13 cellular contexts compared by ENCODE assay signal in the genomic region with DNA sequence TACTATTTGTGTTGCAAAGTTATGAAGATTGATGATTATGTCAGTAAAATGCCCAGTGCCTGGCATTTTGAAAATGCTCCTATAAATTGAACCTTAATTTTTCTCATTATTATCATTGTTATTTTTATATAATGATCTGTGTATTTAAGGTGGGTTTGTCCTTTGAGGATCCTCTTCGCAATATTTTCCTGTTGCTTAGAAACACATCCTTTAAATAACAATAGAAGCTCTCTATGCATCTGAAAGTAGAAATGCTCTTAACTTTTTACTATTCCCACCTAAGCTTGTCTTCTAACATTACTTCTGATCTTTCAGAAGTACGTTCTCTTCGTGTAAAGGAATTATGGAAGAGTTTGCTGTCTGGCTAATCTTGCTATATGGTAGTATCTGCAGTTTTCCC.
DNase-seq lines count a peak whose midpoint lies in the region; ATAC-seq and TF ChIP-seq lines count a peak whose summit lies in the region.
"Had no signal": no experiment of that assay in that cellular context is flagged by ENCODE, and none has a peak within 500 bp of the region (broad histone marks: within the 10 kb centered on the region; RNA-seq: fewer than 3 reads in every experiment).

No MANE protein-coding gene starts in this region.

- H4K20me1 ChIP-seq in GM23338 (replicated peaks; ENCODE audit: insufficient read depth), result no peaks in the 10 kb centered on the region
- H4K20me1 ChIP-seq: BLaER1 treated with 17β-estradiol and CSF1 and Interleukin-3, amounts not matched to agents 10 nM and 100 nM had no signal

- H3K27ac ChIP-seq in GM23338 (ENCODE audit: low read depth) (peak overlapping the region; percentile 23; the same call in 1 of the 2 replicates), HUES6 (ENCODE audit: low read depth, low read length) (peak overlapping the region; percentile 73; the same call in 1 of the 2 replicates), iPS-18a (ENCODE audit: low read length) (peak overlapping the region; percentile 52), psoas muscle (no peak overlapping the region), mesenchymal stem cell (ENCODE audit: low read length, poor library complexity, severe bottlenecking) (no peak overlapping the region)
- H3K27ac ChIP-seq: BLaER1 treated with 17β-estradiol and CSF1 and Interleukin-3, amounts not matched to agents 10 nM and 100 nM had no signal

- H2BK15ac ChIP-seq in mesenchymal stem cell (ENCODE audit: low read depth, poor library complexity, severe bottlenecking), result no peak overlapping the region

- 74 to 79% (median 76%) methylated on average over 3 of the region's 3 CpGs for WGBS in psoas muscle, 3 donors
- WGBS in mesenchymal stem cell, result 100% methylated on average over 2 of the region's 3 CpGs

- H2BK120ac ChIP-seq in mesenchymal stem cell (ENCODE audit: low read depth, low read length), result no peak overlapping the region

- 0 out of 2 replicates have a peak, but pooled peaks cover 3% of the 10 kb centered on the region for H3K79me2 ChIP-seq in GM23338 (replicated peaks; ENCODE audit: insufficient read depth)

- peaks cover 28% of the 10 kb centered on the region for H3K36me3 Mint-ChIP-seq in GM23338 (ENCODE audit: low read depth)
- H3K36me3 Mint-ChIP-seq: CD4-positive, CD25-positive, alpha-beta regulatory T cell had no signal

- H2BK5ac ChIP-seq in mesenchymal stem cell (ENCODE audit: low read depth, low read length, poor library complexity, severe bottlenecking), result no peak overlapping the region

- H2AK5ac ChIP-seq in mesenchymal stem cell (ENCODE audit: low read length, severe bottlenecking), result no peak overlapping the region

- H3K36me3 ChIP-seq in GM23338 (ENCODE audit: insufficient read depth), result no peaks in the 10 kb centered on the region
- no peaks in the 10 kb centered on the region for H3K36me3 ChIP-seq in HUES6 (ENCODE audit: control insufficient read depth, insufficient read depth, low read length)
- no peaks in the 10 kb centered on the region for H3K36me3 ChIP-seq in iPS-18a (ENCODE audit: control insufficient read depth, low read depth, low read length)
- no peaks in the 10 kb centered on the region for H3K36me3 ChIP-seq in psoas muscle (ENCODE audit: insufficient read depth in 1 of 2, low read depth in 1 of 2)
- no peaks in the 10 kb centered on the region for H3K36me3 ChIP-seq in mesenchymal stem cell (ENCODE audit: control insufficient read depth in 1 of 2, insufficient read depth in 2 of 2, low read depth in 1 of 2, low read length in 2 of 2)
- H3K36me3 ChIP-seq: BLaER1 treated with 17β-estradiol and CSF1 and Interleukin-3, amounts not matched to agents 10 nM and 100 nM had no signal

- no peaks in the 10 kb centered on the region for H3K9me2 ChIP-seq in GM23338 (ENCODE audit: insufficient read depth)

- no peak; the same call in 2 of the 3 replicates for ATAC-seq in GM23338
- no peak for ATAC-seq in psoas muscle
- no peak for ATAC-seq in HG03439 (IDR thresholded peaks at IDR 0.05; ENCODE audit: unreplicated experiment)

- TF ChIP-seq CTCF in GM23338 (conservative IDR thresholded peaks at IDR 0.05; ENCODE audit: low read depth in 2 of 2) (no peak), psoas muscle (IDR thresholded peaks at IDR 0.05) (no peak)

- H3K9ac ChIP-seq in HUES6 (ENCODE audit: low read length) (no peak overlapping the region), iPS-18a (ENCODE audit: low read length) (peak overlapping the region; percentile 45), mesenchymal stem cell (ENCODE audit: low read length) (no peak overlapping the region)
- H3K9ac ChIP-seq: BLaER1 treated with 17β-estradiol and CSF1 and Interleukin-3, amounts not matched to agents 10 nM and 100 nM had no signal

- no peaks in the 10 kb centered on the region for H3F3A ChIP-seq in GM23338 (replicated peaks; ENCODE audit: low read depth)

- H3K79me1 ChIP-seq in mesenchymal stem cell (replicated peaks; ENCODE audit: low read length, poor library complexity, severe bottlenecking), result no peaks in the 10 kb centered on the region

- no peak overlapping the region for H3K4ac ChIP-seq in mesenchymal stem cell (ENCODE audit: low read depth in 1 of 2, low read length in 2 of 2)

- peaks cover 24% of the 10 kb centered on the region for H3K9me3 Mint-ChIP-seq in GM23338

- peaks cover 17% of the 10 kb centered on the region for H3K4me1 Mint-ChIP-seq in GM23338
- H3K4me1 Mint-ChIP-seq: CD4-positive, CD25-positive, alpha-beta regulatory T cell had no signal

- H3K4me3 Mint-ChIP-seq in GM23338, result 0 out of 3 replicates have a peak overlapping the region, but pooled peaks have one; percentile 8
- H3K4me3 Mint-ChIP-seq: CD4-positive, CD25-positive, alpha-beta regulatory T cell had no signal

- no peak overlapping the region for H3K23ac ChIP-seq in mesenchymal stem cell (ENCODE audit: low read length in 2 of 2)

- H3K4me3 ChIP-seq in GM23338 (peak overlapping the region; percentile 16; the same call in 1 of the 2 replicates), HUES6 (ENCODE audit: low read depth, low read length) (no peak overlapping the region), iPS-18a (ENCODE audit: low read length) (no peak overlapping the region), psoas muscle (no peak overlapping the region), mesenchymal stem cell (ENCODE audit: insufficient read depth in 1 of 2, low read depth in 1 of 2, low read length in 2 of 2) (no peak overlapping the region)
- H3K4me3 ChIP-seq: BLaER1 treated with 17β-estradiol and CSF1 and Interleukin-3, amounts not matched to agents 10 nM and 100 nM had no signal

- no peak overlapping the region for H3K18ac ChIP-seq in mesenchymal stem cell (ENCODE audit: low read depth in 1 of 2, low read length in 2 of 2)

- no peak overlapping the region for H2AFZ ChIP-seq in GM23338
- H2AFZ ChIP-seq in mesenchymal stem cell (ENCODE audit: low read depth, low read length), result no peak overlapping the region

- no peaks in the 10 kb centered on the region for H3K9me3 ChIP-seq in HUES6 (ENCODE audit: control insufficient read depth, insufficient read depth, low read depth, low read length)
- H3K9me3 ChIP-seq in iPS-18a (ENCODE audit: control insufficient read depth, low read depth, low read length), result no peaks in the 10 kb centered on the region
- no peaks in the 10 kb centered on the region for H3K9me3 ChIP-seq in psoas muscle
- no peaks in the 10 kb centered on the region for H3K9me3 ChIP-seq in mesenchymal stem cell (ENCODE audit: control insufficient read depth, low read length)

- no peak overlapping the region; the same call in 1 of the 2 replicates for H3K27ac Mint-ChIP-seq in GM23338
- H3K27ac Mint-ChIP-seq: CD4-positive, CD25-positive, alpha-beta regulatory T cell had no signal

- H3K4me2 ChIP-seq in GM23338 (peak overlapping the region; percentile 37), mesenchymal stem cell (ENCODE audit: low read length, poor library complexity, severe bottlenecking) (no peak overlapping the region)
- H3K4me2 ChIP-seq: BLaER1 treated with 17β-estradiol and CSF1 and Interleukin-3, amounts not matched to agents 10 nM and 100 nM had no signal

- H4K91ac ChIP-seq in mesenchymal stem cell (ENCODE audit: low read length), result no peak overlapping the region

- H3K27me3 ChIP-seq in GM23338 (ENCODE audit: insufficient read depth), result no peaks in the 10 kb centered on the region
- H3K27me3 ChIP-seq in HUES6 (ENCODE audit: control insufficient read depth, insufficient read depth, low read length), result no peaks in the 10 kb centered on the region
- no peaks in the 10 kb centered on the region for H3K27me3 ChIP-seq in iPS-18a (ENCODE audit: control insufficient read depth, insufficient read depth, low read length)
- no peaks in the 10 kb centered on the region for H3K27me3 ChIP-seq in psoas muscle (ENCODE audit: insufficient read depth in 3 of 3, low read length in 2 of 3)
- H3K27me3 ChIP-seq in mesenchymal stem cell (ENCODE audit: control insufficient read depth in 1 of 2, insufficient read depth in 1 of 2, low read length in 2 of 2), result no peaks in the 10 kb centered on the region
- H3K27me3 ChIP-seq: BLaER1 treated with 17β-estradiol and CSF1 and Interleukin-3, amounts not matched to agents 10 nM and 100 nM had no signal

- no peak overlapping the region for H3K14ac ChIP-seq in mesenchymal stem cell (ENCODE audit: low read length in 2 of 2)

- H3K4me1 ChIP-seq in GM23338 (ENCODE audit: insufficient read depth), result peaks cover 18% of the 10 kb centered on the region
- peaks cover 12% of the 10 kb centered on the region for H3K4me1 ChIP-seq in HUES6 (ENCODE audit: control insufficient read depth, insufficient read depth, low read length)
- H3K4me1 ChIP-seq in iPS-18a (ENCODE audit: control insufficient read depth, low read depth, low read length), result peaks cover 14% of the 10 kb centered on the region
- H3K4me1 ChIP-seq in psoas muscle, result no peaks in the 10 kb centered on the region
- H3K4me1 ChIP-seq in mesenchymal stem cell (ENCODE audit: control insufficient read depth, insufficient read depth, low read depth, low read length), result no peaks in the 10 kb centered on the region
- H3K4me1 ChIP-seq: BLaER1 treated with 17β-estradiol and CSF1 and Interleukin-3, amounts not matched to agents 10 nM and 100 nM had no signal

- intact Hi-C loops in psoas muscle (cut with DNase I), result no loop called here

- no peak overlapping the region for H2BK12ac ChIP-seq in mesenchymal stem cell (ENCODE audit: low read length in 2 of 2)

- H3K27me3 Mint-ChIP-seq in GM23338 (ENCODE audit: insufficient read depth, low read depth, poor library complexity), result no peaks in the 10 kb centered on the region
- H3K27me3 Mint-ChIP-seq: CD4-positive, CD25-positive, alpha-beta regulatory T cell had no signal

- DNase-seq in GM23338 (ENCODE audit: low spot score) (peak; percentile 56), dermis microvascular lymphatic vessel endothelial cell (ENCODE audit: low read depth in 2 of 2) (peak; percentile 23 to 50), psoas muscle (no peak), mesenchymal stem cell (no peak)
- DNase-seq: 8988T; ACHN; CD4-positive, CD25-positive, alpha-beta regulatory T cell; DMS53; GF-D8 had no signal

- no peak overlapping the region for H4K8ac ChIP-seq in mesenchymal stem cell (ENCODE audit: low read length)

TF ChIP-seq in GM23338, 12 proteins besides CTCF, POLR2A, EP300 and RAD21 (continues in another document):
- TF ChIP-seq ZNF331 (CRISPR knock-in tag; IDR thresholded peaks at IDR 0.05; ENCODE audit: low read depth) (no peak), NANOG (IDR thresholded peaks at IDR 0.05; ENCODE audit: borderline replicate concordance) (no peak), EZH2phosphoT487 (IDR thresholded peaks at IDR 0.05; ENCODE audit: unreplicated experiment) (no peak)

Comparison
In these comparisons a context has a peak if more than half of its experiments do, and no peak if none do; other contexts are left out.
1. DNase-seq: peak in GM23338 (single experiment) and dermis microvascular lymphatic vessel endothelial cell (2 of 2); none in psoas muscle (0 of 2) and mesenchymal stem cell (single experiment).
2. H3K27ac ChIP-seq: peak in GM23338 (single experiment), HUES6 (single experiment) and iPS-18a (single experiment); none in psoas muscle (single experiment) and mesenchymal stem cell (single experiment).